Comparison of ENCODE assay signal across 14 cellular contexts in the genomic region with DNA sequence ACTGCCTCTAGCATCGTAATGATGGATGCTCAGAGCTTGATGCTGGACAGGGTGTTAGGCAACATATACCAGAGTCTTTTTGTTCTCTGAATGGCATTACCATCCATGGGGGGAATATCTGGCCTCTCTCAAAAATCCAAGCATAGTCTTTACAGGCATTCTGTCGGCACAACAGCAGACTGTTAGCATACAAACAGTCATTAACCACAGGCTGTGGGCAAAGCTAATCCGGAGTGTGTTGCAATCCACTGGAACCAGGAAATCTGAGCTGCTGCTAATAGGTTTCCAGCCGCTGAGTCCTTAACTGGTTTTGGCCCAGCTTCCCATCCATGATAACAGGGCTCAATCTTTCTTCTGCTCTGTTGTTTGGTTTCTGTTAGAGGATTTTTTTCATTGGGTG.
DNase-seq lines count a peak whose midpoint lies in the region; ATAC-seq and TF ChIP-seq lines count a peak whose summit lies in the region.
"Had no signal": no experiment of that assay in that cellular context is flagged by ENCODE, and none has a peak within 500 bp of the region (broad histone marks: within the 10 kb centered on the region; RNA-seq: fewer than 3 reads in every experiment).

No MANE protein-coding gene starts in this region.

- no peaks in the 10 kb centered on the region for H3K36me3 ChIP-seq in mesendoderm (ENCODE audit: control insufficient read depth, insufficient read depth, low read length)

- H3K56ac ChIP-seq in mesendoderm (ENCODE audit: low read length): no peak overlapping the region

- H2BK120ac ChIP-seq in mesendoderm (ENCODE audit: low read depth, low read length): no peak overlapping the region

- no peak overlapping the region for H4K5ac ChIP-seq in mesendoderm (ENCODE audit: low read length)

- H3K4me3 ChIP-seq in cardiac fibroblast (replicated peaks in 1 of 2; ENCODE audit: low read depth in 2 of 2, low read length in 2 of 2) (no peak overlapping the region), mesendoderm (ENCODE audit: low read length) (no peak overlapping the region)
- H3K4me3 ChIP-seq: GM12878 had no signal

- intact Hi-C loops in Calu3 (cut with micrococcal nuclease; ENCODE audit: unreplicated experiment): loop anchor here (10.0 kb wide), 1 partner anchor 368 kb away; a partner anchor contains a TSS
- intact Hi-C loops in activated CD8-positive, alpha-beta T cell treated with anti-CD3 and anti-CD28 coated beads for 36 hours (cut with micrococcal nuclease): no loop called here

- no peak overlapping the region for H2BK15ac ChIP-seq in mesendoderm (replicated peaks; ENCODE audit: low read depth)

- DNase-seq in Calu3 (peak; percentile 45), MV-4-11 (lab: John Stamatoyannopoulos, UW) (peak; percentile 96), cardiac fibroblast (ENCODE audit: low read depth in 2 of 2) (peak; percentile 41 to 80), mesendoderm (peak; percentile 87)
- DNase-seq in activated CD8-positive, alpha-beta T cell treated with anti-CD3 and anti-CD28 coated beads for 36 hours: no peak
- DNase-seq in NK-92 treated with Interleukin-12 subunit alpha and Interleukin-12 subunit beta, amount 100 ng/mL, for 24 hours (lab: John Stamatoyannopoulos, UW): no peak
- no peak for DNase-seq in activated CD4-positive, CD25-positive, alpha-beta regulatory T cell (lab: John Stamatoyannopoulos, UW)
- DNase-seq: activated T-cell treated with anti-CD3 and anti-CD28 coated beads, Interleukin-2, amount 50 U/mL, for 48 hours; CD8-positive, alpha-beta T cell; NCI-H524 treated with DMSO at 0.1 percent for 48 hours; stimulated activated CD4-positive, alpha-beta T cell treated with anti-CD3 and anti-CD28 coated beads, Interleukin-12 subunit alpha, Interleukin-12 subunit beta, amount 100 ng/mL, for 4 hours; stimulated activated naive CD8-positive, alpha-beta T cell treated with anti-CD3 and anti-CD28 coated beads, Interleukin-15, Interleukin-2, amounts not matched to agents 100 U/mL and 50 U/mL, for 24 hours had no signal

- peaks cover 17% of the 10 kb centered on the region for H3K4me1 Mint-ChIP-seq in Calu3 (ENCODE audit: low read depth, unreplicated experiment)
- no peaks in the 10 kb centered on the region for H3K4me1 Mint-ChIP-seq in activated CD8-positive, alpha-beta T cell treated with anti-CD3 and anti-CD28 coated beads for 36 hours (ENCODE audit: low read depth)

- no peak overlapping the region for H3K9ac ChIP-seq in mesendoderm (ENCODE audit: low read length)

- H3K79me1 ChIP-seq in mesendoderm (ENCODE audit: low read length): no peaks in the 10 kb centered on the region

- no peak overlapping the region for H2BK5ac ChIP-seq in mesendoderm (ENCODE audit: low read length)

- no peak for ATAC-seq in activated CD8-positive, alpha-beta T cell treated with anti-CD3 and anti-CD28 coated beads for 36 hours
- no peak for ATAC-seq in HG03095 (IDR thresholded peaks at IDR 0.05; ENCODE audit: unreplicated experiment)
- ATAC-seq: CD8-positive, alpha-beta T cell; GM12878; stimulated activated naive CD8-positive, alpha-beta T cell treated with anti-CD3 and anti-CD28 coated beads, Interleukin-15, Interleukin-2, amounts not matched to agents 100 U/mL and 50 U/mL, for 24 hours had no signal

- no peak overlapping the region for H2AK5ac ChIP-seq in mesendoderm (ENCODE audit: low read length)

- H3K79me2 ChIP-seq in mesendoderm (ENCODE audit: control insufficient read depth, insufficient read depth, low read length): no peaks in the 10 kb centered on the region

- H3K27me3 ChIP-seq in mesendoderm (ENCODE audit: insufficient read depth, low read length, poor library complexity): no peaks in the 10 kb centered on the region

- H3K36me3 Mint-ChIP-seq in Calu3 (ENCODE audit: insufficient read depth, unreplicated experiment): no peaks in the 10 kb centered on the region
- no peaks in the 10 kb centered on the region for H3K36me3 Mint-ChIP-seq in activated CD8-positive, alpha-beta T cell treated with anti-CD3 and anti-CD28 coated beads for 36 hours (ENCODE audit: low read depth)
- H3K36me3 Mint-ChIP-seq: CD8-positive, alpha-beta T cell had no signal

- H3K4ac ChIP-seq in mesendoderm (ENCODE audit: low read depth, low read length): no peak overlapping the region

- H3K27ac ChIP-seq in mesendoderm (ENCODE audit: low read depth, low read length): no peak overlapping the region

- H3K4me1 ChIP-seq in mesendoderm (ENCODE audit: control insufficient read depth, low read depth, low read length): peaks cover 2% of the 10 kb centered on the region

- H3K18ac ChIP-seq in mesendoderm (ENCODE audit: low read length): no peak overlapping the region

- H3K27ac Mint-ChIP-seq in Calu3 (ENCODE audit: unreplicated experiment): no peak overlapping the region
- no peak overlapping the region for H3K27ac Mint-ChIP-seq in activated CD8-positive, alpha-beta T cell treated with anti-CD3 and anti-CD28 coated beads for 36 hours
- H3K27ac Mint-ChIP-seq: CD8-positive, alpha-beta T cell had no signal

- CTCF ChIA-PET in Calu3 (lab: Charles Lee): interaction anchor here (0.7 to 0.8 kb wide), 2 partner anchors 21 to 88 kb away, joined by 3 to 4 read pairs; no protein-coding TSS in a partner anchor
- CTCF ChIA-PET in activated CD8-positive, alpha-beta T cell treated with anti-CD3 and anti-CD28 coated beads for 36 hours (lab: Charles Lee): no interaction called here

- TF ChIP-seq CTCF in Calu3 (IDR thresholded peaks at IDR 0.05; ENCODE audit: unreplicated experiment) (no peak), cardiac fibroblast (IDR thresholded peaks at IDR 0.05; ENCODE audit: low read depth, low read length) (no peak)
- no peak for TF ChIP-seq CTCF in activated CD8-positive, alpha-beta T cell treated with anti-CD3 and anti-CD28 coated beads for 36 hours (IDR thresholded peaks at IDR 0.05)

- H4K8ac ChIP-seq in mesendoderm (ENCODE audit: low read depth, low read length): no peak overlapping the region

- no peaks in the 10 kb centered on the region for H3K27me3 Mint-ChIP-seq in Calu3 (ENCODE audit: unreplicated experiment)
- no peaks in the 10 kb centered on the region for H3K27me3 Mint-ChIP-seq in activated CD8-positive, alpha-beta T cell treated with anti-CD3 and anti-CD28 coated beads for 36 hours

- POLR2A ChIA-PET in activated CD8-positive, alpha-beta T cell treated with anti-CD3 and anti-CD28 coated beads for 36 hours (lab: Charles Lee): no interaction called here

- no peak overlapping the region for H3K23ac ChIP-seq in mesendoderm (ENCODE audit: low read length)

- H3K4me3 Mint-ChIP-seq in Calu3 (ENCODE audit: low read depth, unreplicated experiment): no peak overlapping the region
- H3K4me3 Mint-ChIP-seq in activated CD8-positive, alpha-beta T cell treated with anti-CD3 and anti-CD28 coated beads for 36 hours: no peak overlapping the region
- H3K4me3 Mint-ChIP-seq: CD8-positive, alpha-beta T cell had no signal

- H3K9me3 Mint-ChIP-seq in Calu3 (ENCODE audit: low read depth, unreplicated experiment): peaks cover 5% of the 10 kb centered on the region
- H3K9me3 Mint-ChIP-seq in activated CD8-positive, alpha-beta T cell treated with anti-CD3 and anti-CD28 coated beads for 36 hours: peaks cover 3% of the 10 kb centered on the region

- WGBS in mesendoderm (ENCODE audit: extremely low coverage, insufficient coverage, low lambda C conversion rate): no CpG with 5 or more reads among the region's 4 CpGs

- H3K4me2 ChIP-seq in mesendoderm (ENCODE audit: low read length): no peak overlapping the region

- BruUV-seq in Calu3 (replicated peaks; lab: Mats Ljungman, UMichigan): no TSS peak

Comparison
In these comparisons a context has a peak if more than half of its experiments do, and no peak if none do; other contexts are left out.
1. DNase-seq: peak in Calu3 (single experiment), MV-4-11 (single experiment), cardiac fibroblast (2 of 2) and mesendoderm (single experiment); none in activated CD8-positive, alpha-beta T cell treated with anti-CD3 and anti-CD28 coated beads for 36 hours (single experiment), NK-92 treated with Interleukin-12 subunit alpha and Interleukin-12 subunit beta, amount 100 ng/mL, for 24 hours (single experiment) and activated CD4-positive, CD25-positive, alpha-beta regulatory T cell (0 of 4).